In genomic region chrX:150871341-150871811, GRCh38 we compare ENCODE assay signal across 1 cellular context.
TF ChIP-seq lines count a peak whose summit lies in the region.

No MANE protein-coding gene starts in this region.

TF ChIP-seq in K562, 482 proteins besides CTCF, POLR2A, EP300 and RAD21 (continued from another document):
- TF ChIP-seq ELF1 (tag; IDR thresholded peaks at IDR 0.05) (no peak), XRCC5 (IDR thresholded peaks at IDR 0.05; ENCODE audit: low read depth, low read length) (no peak), ZNF140 (CRISPR knock-in tag; IDR thresholded peaks at IDR 0.05) (no peak), MLX (CRISPR knock-in tag; conservative IDR thresholded peaks at IDR 0.05) (no peak), ZNF639 (CRISPR knock-in tag; conservative IDR thresholded peaks at IDR 0.05 in 1 of 2, IDR thresholded peaks at IDR 0.05 in 1 of 2) (no peak), HDAC2 (IDR thresholded peaks at IDR 0.05) (no peak), RB1 (IDR thresholded peaks at IDR 0.05; ENCODE audit: low read depth) (no peak), SMARCA4 (IDR thresholded peaks at IDR 0.05) (0 out of 2 replicates have a peak, but pooled peaks have one; percentile 34), CHCHD3 (CRISPR knock-in tag; IDR thresholded peaks at IDR 0.05) (no peak), PKNOX1 (IDR thresholded peaks at IDR 0.05) (0 out of 2 replicates have a peak, but pooled peaks have one; percentile 20), SNRNP70 (optimal IDR thresholded peaks at IDR 0.05; ENCODE audit: low read depth, low read length) (no peak), FUS (optimal IDR thresholded peaks at IDR 0.05; ENCODE audit: low read depth, low read length) (no peak), DPF2 (IDR thresholded peaks at IDR 0.05) (0 out of 2 replicates have a peak, but pooled peaks have one; percentile 36), POLR2H (tag; IDR thresholded peaks at IDR 0.05; ENCODE audit: low read depth) (no peak), TCF7 (IDR thresholded peaks at IDR 0.05; ENCODE audit: borderline replicate concordance) (no peak), ZBTB7A (IDR thresholded peaks at IDR 0.05; ENCODE audit: borderline replicate concordance, control insufficient read depth, low read depth, low read length) (no peak)
